Comparison of ENCODE assay signal across 21 cellular contexts in genomic region chr10:8428654-8429053, GRCh38.
DNase-seq lines count a peak whose midpoint lies in the region; ATAC-seq and TF ChIP-seq lines count a peak whose summit lies in the region.
"Had no signal": no experiment of that assay in that cellular context is flagged by ENCODE, and none has a peak within 500 bp of the region (broad histone marks: within the 10 kb centered on the region; RNA-seq: fewer than 3 reads in every experiment).

No MANE protein-coding gene starts in this region.

- H3K36me3 Mint-ChIP-seq in H9 (ENCODE audit: insufficient read depth in 1 of 3, low read depth in 3 of 3), result no peaks in the 10 kb centered on the region
- no peaks in the 10 kb centered on the region for H3K36me3 Mint-ChIP-seq in endodermal cell (ENCODE audit: low read depth)
- H3K36me3 Mint-ChIP-seq: CD8-positive, alpha-beta memory T cell had no signal

- WGBS in H9 (ENCODE audit: extremely low coverage, insufficient read length, low lambda C conversion rate), result no CpG with 5 or more reads among the region's 4 CpGs
- WGBS in endodermal cell (ENCODE audit: insufficient coverage in 1 of 2, insufficient read length in 1 of 2), 2 experiments, result 85 to 92% methylated on average over 3 to 4 of the region's 4 CpGs

- no peaks in the 10 kb centered on the region for H3K9me3 ChIP-seq in H9 (ENCODE audit: control insufficient read depth, low read depth, low read length)
- H3K9me3 ChIP-seq in endodermal cell (ENCODE audit: control insufficient read depth, low read length), result peaks cover 2% of the 10 kb centered on the region
- H3K9me3 ChIP-seq: BE2C had no signal

- H3K4me3 Mint-ChIP-seq in H9 (no peak overlapping the region), endodermal cell (no peak overlapping the region)
- H3K4me3 Mint-ChIP-seq: CD4-positive, CD25-positive, alpha-beta regulatory T cell; CD8-positive, alpha-beta memory T cell; HFFc6 had no signal

- no peaks in the 10 kb centered on the region for H4K20me1 ChIP-seq in H9 (ENCODE audit: control insufficient read depth, insufficient read depth, insufficient read length)

- no peak overlapping the region for H2AK5ac ChIP-seq in H9 (ENCODE audit: insufficient read length, low read length)

- no peak for TF ChIP-seq CTCF in H9 (conservative IDR thresholded peaks at IDR 0.05)
- no peak for TF ChIP-seq CTCF in endodermal cell (conservative IDR thresholded peaks at IDR 0.05)

- no peak for ATAC-seq in HG03280 (IDR thresholded peaks at IDR 0.05; ENCODE audit: unreplicated experiment)
- ATAC-seq in GM18867 (IDR thresholded peaks at IDR 0.05; ENCODE audit: unreplicated experiment), result no peak
- no peak for ATAC-seq in HG03460 (IDR thresholded peaks at IDR 0.05; ENCODE audit: unreplicated experiment)
- ATAC-seq: HCT116 had no signal

- H3K27ac ChIP-seq in H9 (ENCODE audit: insufficient read length, low read depth, low read length) (no peak overlapping the region), endodermal cell (ENCODE audit: low read depth, low read length) (no peak overlapping the region)
- H3K27ac ChIP-seq: HL-60, KMS-11 had no signal

- H2BK5ac ChIP-seq in H9 (ENCODE audit: insufficient read length, low read length), result no peak overlapping the region

- no peaks in the 10 kb centered on the region for H3K27me3 ChIP-seq in H9 (ENCODE audit: insufficient read depth, low read length)
- H3K27me3 ChIP-seq in endodermal cell (ENCODE audit: control insufficient read depth, insufficient read depth, low read length, poor library complexity, severe bottlenecking), result no peaks in the 10 kb centered on the region
- H3K27me3 ChIP-seq: BE2C had no signal

- H3K23ac ChIP-seq in H9 (ENCODE audit: insufficient read length, low read depth, low read length), result no peak overlapping the region

- H3K27ac Mint-ChIP-seq in H9 (peak overlapping the region in 2 of 3 experiments; percentile 23 to 27; a peak in 2 of 7 replicates), endodermal cell (no peak overlapping the region)
- H3K27ac Mint-ChIP-seq: CD4-positive, CD25-positive, alpha-beta regulatory T cell; CD8-positive, alpha-beta memory T cell; HFFc6 had no signal

- no peak overlapping the region for H4K91ac ChIP-seq in H9 (ENCODE audit: insufficient read length, low read depth, low read length)

- no peak overlapping the region for H3K4me2 ChIP-seq in H9 (ENCODE audit: insufficient read depth, insufficient read length, low read length)
- H3K4me2 ChIP-seq: KMS-11 had no signal

- no peak overlapping the region for H3K14ac ChIP-seq in H9 (ENCODE audit: insufficient read depth, low read length)

- H3K4ac ChIP-seq in H9 (ENCODE audit: low read depth, low read length), result no peak overlapping the region

- H3K4me1 Mint-ChIP-seq in H9 (peaks cover 12 to 13% of the 10 kb centered on the region in 2 experiments), endodermal cell (peaks cover 32% of the 10 kb centered on the region)

- no peak overlapping the region for H4K8ac ChIP-seq in H9 (replicated peaks; ENCODE audit: insufficient read length, low read depth, low read length)

- H4K5ac ChIP-seq in H9 (ENCODE audit: insufficient read length, low read depth, low read length), result no peak overlapping the region

- H3K79me1 ChIP-seq in H9 (ENCODE audit: insufficient read depth, low read depth, low read length, poor library complexity, severe bottlenecking), result no peaks in the 10 kb centered on the region

- H3K4me3 ChIP-seq in endodermal cell (ENCODE audit: low read length), result no peak overlapping the region

- no peaks in the 10 kb centered on the region for H3K23me2 ChIP-seq in H9 (ENCODE audit: insufficient read length, low read depth, low read length, poor library complexity, severe bottlenecking)

- no peaks in the 10 kb centered on the region for H3K36me3 ChIP-seq in endodermal cell (ENCODE audit: control insufficient read depth, insufficient read depth, low read length)
- H3K36me3 ChIP-seq: BE2C had no signal

- no peak overlapping the region for H2BK15ac ChIP-seq in H9 (ENCODE audit: low read depth, low read length)

- H2BK20ac ChIP-seq in H9 (ENCODE audit: low read depth, low read length, poor library complexity, severe bottlenecking), result no peak overlapping the region

- H2AFZ ChIP-seq in H9 (ENCODE audit: low read length), result no peak overlapping the region

- no peaks in the 10 kb centered on the region; the same call in 1 of the 2 replicates for H3K4me1 ChIP-seq in H9 (ENCODE audit: insufficient read depth, low read length)
- H3K4me1 ChIP-seq in endodermal cell (ENCODE audit: control insufficient read depth, insufficient read depth, low read length), result peaks cover 9% of the 10 kb centered on the region
- H3K4me1 ChIP-seq: BE2C had no signal

- H3K9me3 Mint-ChIP-seq in H9 (no peaks in the 10 kb centered on the region; a peak in 1 of 5 replicates), endodermal cell (no peaks in the 10 kb centered on the region)
- H3K9me3 Mint-ChIP-seq: CD8-positive, alpha-beta memory T cell had no signal

- no peak overlapping the region for H3T11ph ChIP-seq in H9 (ENCODE audit: low read length)

- DNase-seq in H9 (peak; percentile 52), endodermal cell (peak; percentile 78), iPS-NIHi7 (ENCODE audit: extremely low spot score) (peak; percentile 39)
- no peak for DNase-seq in activated CD4-positive, alpha-beta T cell treated with anti-CD3 and anti-CD28 coated beads, Interleukin-2, amount 50 U/mL, for 4 hours
- DNase-seq: ACHN; BE2C; C1 segment of cervical spinal cord; CD4-positive, CD25-positive, alpha-beta regulatory T cell; CD8-positive, alpha-beta memory T cell; COR-L47; DMS 273 treated with DMSO at 0.1 percent for 48 hours; DMS53; DND-41; EL; HFFc6 had no signal

- H3K27me3 Mint-ChIP-seq in H9 (ENCODE audit: low read depth) (peaks cover 1% of the 10 kb centered on the region; the same call in 1 of the 2 replicates), endodermal cell (ENCODE audit: insufficient read depth) (no peaks in the 10 kb centered on the region)

- H3K18ac ChIP-seq in H9 (ENCODE audit: insufficient read length, low read depth, low read length), result no peak overlapping the region

- H2BK120ac ChIP-seq in H9 (ENCODE audit: low read depth, low read length, poor library complexity, severe bottlenecking), result no peak overlapping the region

- no peak overlapping the region for H3K56ac ChIP-seq in H9 (ENCODE audit: insufficient read length, low read depth, low read length)

- H3K9ac ChIP-seq in H9 (ENCODE audit: extremely low read depth, insufficient read length, low read length), result no peak overlapping the region
- no peak overlapping the region for H3K9ac ChIP-seq in endodermal cell (ENCODE audit: extremely low read depth, low read length, poor library complexity, severe bottlenecking)
- H3K9ac ChIP-seq: KMS-11 had no signal

- no peaks in the 10 kb centered on the region for H3K79me2 ChIP-seq in H9 (ENCODE audit: insufficient read depth, low read length)

- no peak overlapping the region for H2BK12ac ChIP-seq in H9 (ENCODE audit: insufficient read length, low read depth, low read length)

Comparison
In these comparisons a context has a peak if more than half of its experiments do, and no peak if none do; other contexts are left out.
1. DNase-seq: peak in H9 (single experiment), endodermal cell (single experiment) and iPS-NIHi7 (single experiment); none in activated CD4-positive, alpha-beta T cell treated with anti-CD3 and anti-CD28 coated beads, Interleukin-2, amount 50 U/mL, for 4 hours (0 of 2).